10 cellular contexts compared by ENCODE assay signal in the genomic region with DNA sequence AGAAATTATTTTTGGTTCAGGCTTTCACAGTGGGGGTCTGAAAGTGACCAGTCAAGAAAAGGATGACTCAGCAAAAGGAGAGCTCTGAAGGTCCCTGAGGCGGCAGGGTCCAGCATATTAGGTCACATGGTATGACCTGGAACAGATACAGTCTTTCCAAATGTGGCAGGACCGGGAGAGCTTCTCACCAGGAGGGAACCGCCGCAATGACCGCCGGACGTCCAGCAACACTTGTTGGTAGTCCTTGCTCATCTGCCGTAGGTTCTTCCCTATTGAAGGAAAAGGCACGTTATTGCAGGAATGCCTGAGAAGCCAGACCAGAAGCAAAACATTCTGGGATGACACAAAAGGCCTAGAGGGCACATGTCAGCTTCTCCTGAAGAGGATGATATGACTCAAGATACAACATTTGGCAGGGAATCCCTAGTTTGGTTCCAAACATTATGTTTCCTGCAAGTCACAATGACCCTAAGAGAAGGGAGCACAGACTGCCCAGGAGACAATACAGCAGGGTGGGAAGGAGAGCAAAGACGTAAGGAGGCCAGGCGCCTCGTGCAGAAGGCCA. TPM values are rescaled to one million over a fixed set of nuclear protein-coding genes. Genes with fewer than 3 reads are reported as not detected.
DNase-seq lines count a peak whose midpoint lies in the region; ATAC-seq, FAIRE-seq and TF ChIP-seq lines count a peak whose summit lies in the region.
"Had no signal": no experiment of that assay in that cellular context is flagged by ENCODE, and none has a peak within 500 bp of the region (broad histone marks: within the 10 kb centered on the region; RNA-seq: fewer than 3 reads in every experiment).

No MANE protein-coding gene starts in this region.

- peaks cover 32% of the 10 kb centered on the region for H3K4me1 Mint-ChIP-seq in activated T-cell treated with anti-CD3 and anti-CD28 coated beads, Interleukin-2, amount 50 U/mL, for 24 hours (ENCODE audit: low read depth)
- H3K4me1 Mint-ChIP-seq in activated T-cell treated with anti-CD3 and anti-CD28 coated beads, Interleukin-2, amount 50 U/mL, for 4 hours (ENCODE audit: low read depth) = peaks cover 13% of the 10 kb centered on the region

- H3K27ac ChIP-seq in caudate nucleus (ENCODE audit: low read depth, low read length) (peak overlapping the region; percentile 36), stomach (peak overlapping the region in 3 of 5 donors; percentile 5 to 39 (median 14))

- WGBS in stomach, 5 donors = 75 to 82% (median 79%) methylated on average over 12 of the region's 12 CpGs

- H3K27me3 ChIP-seq in stomach = no peaks in the 10 kb centered on the region

- TF ChIP-seq EP300 in stomach (IDR thresholded peaks at IDR 0.05) = no peak

- no peak overlapping the region for H3K4me3 ChIP-seq in stomach

- no peak for TF ChIP-seq CTCF in stomach (IDR thresholded peaks at IDR 0.05)

- no peak for ATAC-seq in activated T-cell treated with anti-CD3 and anti-CD28 coated beads, Interleukin-2, amount 50 U/mL, for 4 hours
- ATAC-seq in left ventricle myocardium superior (peak; percentile 73), GM21529 (IDR thresholded peaks at IDR 0.05; ENCODE audit: unreplicated experiment) (no peak), left colon (no peak)

- no peak for FAIRE-seq in HTR-8/SVneo (lab: Jason Lieb, UNC)
- FAIRE-seq: A204.1 had no signal

- no peaks in the 10 kb centered on the region for H3K27me3 Mint-ChIP-seq in activated T-cell treated with anti-CD3 and anti-CD28 coated beads, Interleukin-2, amount 50 U/mL, for 24 hours
- no peaks in the 10 kb centered on the region for H3K27me3 Mint-ChIP-seq in activated T-cell treated with anti-CD3 and anti-CD28 coated beads, Interleukin-2, amount 50 U/mL, for 4 hours (ENCODE audit: low read depth)

- peaks cover 31 to 76% (median 74%) of the 10 kb centered on the region in 4 donors for H3K36me3 ChIP-seq in stomach

- H3K9me3 ChIP-seq in stomach = no peaks in the 10 kb centered on the region

- intact Hi-C loops in left ventricle myocardium superior (cut with micrococcal nuclease) (no loop called here), stomach (cut with DNase I; ENCODE audit: low total_unique reads) (no loop called here), left colon (cut with DNase I, micrococcal nuclease) (no loop called here)

- H3K9me3 Mint-ChIP-seq in activated T-cell treated with anti-CD3 and anti-CD28 coated beads, Interleukin-2, amount 50 U/mL, for 24 hours = no peaks in the 10 kb centered on the region
- H3K9me3 Mint-ChIP-seq in activated T-cell treated with anti-CD3 and anti-CD28 coated beads, Interleukin-2, amount 50 U/mL, for 4 hours = no peaks in the 10 kb centered on the region

- H3K4me3 Mint-ChIP-seq in activated T-cell treated with anti-CD3 and anti-CD28 coated beads, Interleukin-2, amount 50 U/mL, for 24 hours = no peak overlapping the region
- no peak overlapping the region for H3K4me3 Mint-ChIP-seq in activated T-cell treated with anti-CD3 and anti-CD28 coated beads, Interleukin-2, amount 50 U/mL, for 4 hours

- peaks cover 6 to 35% (median 26%) of the 10 kb centered on the region in 4 donors for H3K4me1 ChIP-seq in stomach

- no peak for DNase-seq in activated T-cell treated with anti-CD3 and anti-CD28 coated beads, Interleukin-2, amount 50 U/mL, for 24 hours
- DNase-seq in activated T-cell treated with anti-CD3 and anti-CD28 coated beads, Interleukin-2, amount 50 U/mL, for 4 hours = no peak
- DNase-seq in caudate nucleus (lab: John Stamatoyannopoulos, UW) (peak in 1 of 61 donors; percentile 31), left ventricle myocardium superior (no peak), stomach (no peak), HTR-8/SVneo (ENCODE audit: insufficient read length, low spot score) (no peak), left colon (no peak)
- DNase-seq: cortex of kidney had no signal

- peaks cover 80% of the 10 kb centered on the region for H3K36me3 Mint-ChIP-seq in activated T-cell treated with anti-CD3 and anti-CD28 coated beads, Interleukin-2, amount 50 U/mL, for 24 hours (ENCODE audit: low read depth)
- H3K36me3 Mint-ChIP-seq in activated T-cell treated with anti-CD3 and anti-CD28 coated beads, Interleukin-2, amount 50 U/mL, for 4 hours (ENCODE audit: insufficient read depth) = peaks cover 34% of the 10 kb centered on the region

- no peak for TF ChIP-seq POLR2A in stomach (IDR thresholded peaks at IDR 0.05)

- H3K27ac Mint-ChIP-seq in activated T-cell treated with anti-CD3 and anti-CD28 coated beads, Interleukin-2, amount 50 U/mL, for 24 hours = peak overlapping the region; percentile 26

RNA-seq across cellular contexts. Expression of gene TBC1D20, which starts 17.4 kb away (rescaled TPM):
- total RNA-seq in activated T-cell treated with anti-CD3 and anti-CD28 coated beads, Interleukin-2, amount 50 U/mL, for 4 hours = 10 to 100 TPM; 21.2 to 25.5 (median 23.9) TPM
- total RNA-seq in left ventricle myocardium superior = 23.3 TPM
- 10 to 100 TPM in 4 of 5 donors, 1 to 10 TPM in 1; 7.5 to 43.3 (median 25.9) TPM for total RNA-seq in stomach
- 10 to 100 TPM; 14.4 to 24.4 (median 18.9) TPM for polyA plus RNA-seq in stomach
- 10 to 100 TPM; 29.0 to 32.3 TPM for total RNA-seq in left colon

RNA-seq across cellular contexts. Expression of gene RBCK1, which starts 36.8 kb away (rescaled TPM):
- total RNA-seq in activated T-cell treated with anti-CD3 and anti-CD28 coated beads, Interleukin-2, amount 50 U/mL, for 4 hours = 100 to 1,000 TPM in 2 of 3 donors, 10 to 100 TPM in 1; 87.1 to 104 (median 103) TPM
- total RNA-seq in left ventricle myocardium superior (44.8 TPM), stomach (100 to 1,000 TPM in 3 of 5 donors, 10 to 100 TPM in 2; 30.7 to 211 (median 161) TPM), left colon (100 to 1,000 TPM; 103 to 134 TPM)
- polyA plus RNA-seq in stomach = 100 to 1,000 TPM in 1 of 3 donors, 10 to 100 TPM in 2; 69.0 to 115 (median 81.1) TPM
